8 cellular contexts compared by ENCODE assay signal in the genomic region with DNA sequence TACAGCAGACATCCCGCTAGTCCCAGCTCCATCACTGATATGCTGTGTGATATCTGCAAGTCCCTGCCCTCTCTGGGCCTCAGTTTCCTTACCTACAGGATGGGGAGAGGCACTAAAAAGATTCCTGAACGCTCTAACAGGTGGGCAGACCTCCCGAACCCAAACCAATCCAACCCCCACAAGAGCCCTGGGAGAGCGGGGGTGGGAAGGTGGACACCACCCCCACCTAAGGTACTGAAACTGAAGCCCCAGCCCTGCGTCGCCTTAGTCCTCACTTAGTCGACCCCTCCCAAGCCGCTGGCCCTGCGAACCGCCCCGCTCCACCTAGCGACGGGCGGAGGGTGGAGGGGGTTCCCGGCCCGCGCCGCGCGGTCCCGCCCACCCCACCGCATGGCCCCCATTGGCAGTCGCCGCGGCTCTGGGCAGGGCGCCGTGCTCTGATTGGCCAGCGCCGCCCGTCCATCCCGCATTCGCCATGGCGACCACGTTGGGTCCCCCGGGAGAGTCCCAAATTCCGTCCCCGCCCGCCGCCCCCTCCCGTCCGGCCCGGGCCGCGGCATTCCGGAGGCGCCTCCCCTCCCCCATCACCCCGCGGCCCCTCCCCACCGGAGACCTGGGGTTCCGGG. TPM values are rescaled to one million over a fixed set of nuclear protein-coding genes. Genes with fewer than 3 reads are reported as not detected.
A peak's percentile ranks its signal among the peaks of the same experiment; 100 is the strongest.
DNase-seq lines count a peak whose midpoint lies in the region; ATAC-seq and TF ChIP-seq lines count a peak whose summit lies in the region.

No MANE protein-coding gene starts in this region.

- no peak for TF ChIP-seq CTCF in CD4-positive, alpha-beta T cell (IDR thresholded peaks at IDR 0.05)
- TF ChIP-seq CTCF in OCI-LY1 (IDR thresholded peaks at IDR 0.05; ENCODE audit: low read length) = no peak; the same call in 1 of the 2 replicates
- peak; percentile 19 for TF ChIP-seq CTCF in epithelial cell of proximal tubule (conservative IDR thresholded peaks at IDR 0.05; ENCODE audit: low read depth, low read length)

- peak overlapping the region; percentile 94 for H3K27ac ChIP-seq in CD4-positive, alpha-beta T cell (ENCODE audit: low read depth, low read length)
- H3K27ac ChIP-seq in OCI-LY1 (ENCODE audit: low read depth, low read length, poor library complexity, severe bottlenecking) = no peak overlapping the region
- peak overlapping the region; percentile 68 to 85 for H3K27ac ChIP-seq in mucosa of rectum (ENCODE audit: low read depth in 2 of 2, low read length in 2 of 2)

- no peaks in the 10 kb centered on the region for H3K9me3 Mint-ChIP-seq in CD4-positive, alpha-beta T cell

- H3F3A ChIP-seq in OCI-LY1 (ENCODE audit: insufficient read depth, low read length) = no peaks in the 10 kb centered on the region

- H3K4me1 Mint-ChIP-seq in CD4-positive, alpha-beta T cell (ENCODE audit: low read depth) = peaks cover 78% of the 10 kb centered on the region

- DNase-seq in CD4-positive, alpha-beta T cell = peak; percentile 87 to 94 (median 90)
- DNase-seq in activated T-cell treated with anti-CD3 and anti-CD28 coated beads for 24 hours (ENCODE audit: low read depth) = peak; percentile 92
- DNase-seq in epithelial cell of proximal tubule (ENCODE audit: low read depth) = no peak
- peak; percentile 85 to 89 for DNase-seq in stimulated activated CD8-positive, alpha-beta memory T cell treated with anti-CD3 and anti-CD28 coated beads, Interleukin-4, amount 100 ng/mL, for 1 hour (ENCODE audit: low read depth in 2 of 2, low spot score in 1 of 2)

- intact Hi-C loops in CD4-positive, alpha-beta T cell (cut with DNase I, micrococcal nuclease) = loop anchor here in 1 of 2 experiments (1.0 to 5.0 kb wide), 3 partner anchors 49 to 605 kb away; partner anchors contain the start of genes DOK4 and KATNB1

- H3K9ac ChIP-seq in OCI-LY1 (ENCODE audit: low read length) = peak overlapping the region; percentile 79
- H3K9ac ChIP-seq in mucosa of rectum (ENCODE audit: low read depth in 1 of 2, low read length in 2 of 2) = peak overlapping the region; percentile 71 to 72

- peak; percentile 85 for ATAC-seq in CD4-positive, alpha-beta T cell (ENCODE audit: poor library complexity)
- peak; percentile 71 for ATAC-seq in GM19438 (IDR thresholded peaks at IDR 0.05; ENCODE audit: low read depth, unreplicated experiment)
- ATAC-seq in HG03565 (IDR thresholded peaks at IDR 0.05; ENCODE audit: unreplicated experiment) = peak; percentile 34

- H3K27ac Mint-ChIP-seq in CD4-positive, alpha-beta T cell = peak overlapping the region; percentile 96

- H3K4me3 Mint-ChIP-seq in CD4-positive, alpha-beta T cell = peak overlapping the region; percentile 89

- no peaks in the 10 kb centered on the region for H3K27me3 ChIP-seq in CD4-positive, alpha-beta T cell (ENCODE audit: control insufficient read depth, insufficient read depth, low read length)
- H3K27me3 ChIP-seq in OCI-LY1 (ENCODE audit: insufficient read depth, low read length) (no peaks in the 10 kb centered on the region), mucosa of rectum (ENCODE audit: control insufficient read depth in 2 of 2, insufficient read depth in 2 of 2, low read length in 2 of 2) (no peaks in the 10 kb centered on the region)

- peaks cover 15% of the 10 kb centered on the region for H3K4me1 ChIP-seq in OCI-LY1 (ENCODE audit: insufficient read depth, low read length, severe bottlenecking)
- peaks cover 16 to 28% of the 10 kb centered on the region in 2 donors for H3K4me1 ChIP-seq in mucosa of rectum (ENCODE audit: control insufficient read depth in 2 of 2, insufficient read depth in 2 of 2, low read length in 2 of 2)

- no peaks in the 10 kb centered on the region for H4K20me1 ChIP-seq in OCI-LY1 (ENCODE audit: insufficient read depth, low read length)

- H3K9me2 ChIP-seq in OCI-LY1 (ENCODE audit: low read depth, low read length) = no peaks in the 10 kb centered on the region

- H3K36me3 ChIP-seq in OCI-LY1 (ENCODE audit: insufficient read depth, low read length) (no peaks in the 10 kb centered on the region), mucosa of rectum (ENCODE audit: control insufficient read depth in 2 of 2, insufficient read depth in 2 of 2, low read length in 2 of 2) (no peaks in the 10 kb centered on the region)

- CTCF ChIA-PET in CD4-positive, alpha-beta T cell (lab: Charles Lee) = interaction anchor here (1.2 to 3.4 kb wide), 4 partner anchors 9 to 236 kb away, joined by 4 to 26 read pairs (median 6); partner anchors contain the start of gene POLR2C

- no peaks in the 10 kb centered on the region for H3K36me3 Mint-ChIP-seq in CD4-positive, alpha-beta T cell (ENCODE audit: low read depth)

- H3K4me3 ChIP-seq in OCI-LY1 (ENCODE audit: low read depth, low read length, poor library complexity, severe bottlenecking) = peak overlapping the region; percentile 84
- H3K4me3 ChIP-seq in epithelial cell of proximal tubule (ENCODE audit: low read depth, low read length) = peak overlapping the region; percentile 70
- peak overlapping the region; percentile 73 to 80 for H3K4me3 ChIP-seq in mucosa of rectum (ENCODE audit: low read length in 2 of 2)

- H3K4me2 ChIP-seq in OCI-LY1 (ENCODE audit: low read length) = peak overlapping the region; percentile 92

- H3K79me2 ChIP-seq in OCI-LY1 (ENCODE audit: insufficient read depth, low read length) = no peaks in the 10 kb centered on the region

- H2AFZ ChIP-seq in OCI-LY1 (ENCODE audit: low read length) = no peak overlapping the region

- POLR2A ChIA-PET in CD4-positive, alpha-beta T cell (lab: Charles Lee) = interaction anchor here (1.2 to 3.6 kb wide), 4 partner anchors 16 to 73 kb away, joined by 4 to 49 read pairs (median 12); partner anchors contain the start of genes DOK4 and POLR2C

- no peaks in the 10 kb centered on the region for H3K9me3 ChIP-seq in CD4-positive, alpha-beta T cell (ENCODE audit: control insufficient read depth, low read length)
- H3K9me3 ChIP-seq in OCI-LY1 (ENCODE audit: low read length) (no peaks in the 10 kb centered on the region), mucosa of rectum (ENCODE audit: control insufficient read depth in 2 of 2, low read length in 2 of 2) (no peaks in the 10 kb centered on the region)

- H3K27me3 Mint-ChIP-seq in CD4-positive, alpha-beta T cell = no peaks in the 10 kb centered on the region

RNA-seq across cellular contexts. Expression of gene CCDC102A, which starts 0.6 kb away (rescaled TPM):
- total RNA-seq in CD4-positive, alpha-beta T cell = 1 to 10 TPM; 2.0 TPM
- 14.0 and 22.7 TPM in 2 replicates for total RNA-seq in epithelial cell of proximal tubule

RNA-seq across cellular contexts. Expression of gene ADGRG5, which starts 6.7 kb away (rescaled TPM):
- under 1 TPM; 0.41 to 0.61 TPM for total RNA-seq in CD4-positive, alpha-beta T cell
- 0.29 and 0.58 TPM in 2 replicates for total RNA-seq in epithelial cell of proximal tubule

RNA-seq across cellular contexts. Expression of gene DOK4, which starts 49.5 kb away (rescaled TPM):
- 1 to 10 TPM; 2.4 to 2.9 TPM for total RNA-seq in CD4-positive, alpha-beta T cell
- total RNA-seq in epithelial cell of proximal tubule = 35.3 and 39.5 TPM in 2 replicates

Comparison
In these comparisons a context has a peak if more than half of its experiments do, and no peak if none do; other contexts are left out.
1. ATAC-seq: peak in every context shown above with its lines; median percentile 85 in CD4-positive, alpha-beta T cell; 71 in GM19438; 34 in HG03565.